In the genomic region with DNA sequence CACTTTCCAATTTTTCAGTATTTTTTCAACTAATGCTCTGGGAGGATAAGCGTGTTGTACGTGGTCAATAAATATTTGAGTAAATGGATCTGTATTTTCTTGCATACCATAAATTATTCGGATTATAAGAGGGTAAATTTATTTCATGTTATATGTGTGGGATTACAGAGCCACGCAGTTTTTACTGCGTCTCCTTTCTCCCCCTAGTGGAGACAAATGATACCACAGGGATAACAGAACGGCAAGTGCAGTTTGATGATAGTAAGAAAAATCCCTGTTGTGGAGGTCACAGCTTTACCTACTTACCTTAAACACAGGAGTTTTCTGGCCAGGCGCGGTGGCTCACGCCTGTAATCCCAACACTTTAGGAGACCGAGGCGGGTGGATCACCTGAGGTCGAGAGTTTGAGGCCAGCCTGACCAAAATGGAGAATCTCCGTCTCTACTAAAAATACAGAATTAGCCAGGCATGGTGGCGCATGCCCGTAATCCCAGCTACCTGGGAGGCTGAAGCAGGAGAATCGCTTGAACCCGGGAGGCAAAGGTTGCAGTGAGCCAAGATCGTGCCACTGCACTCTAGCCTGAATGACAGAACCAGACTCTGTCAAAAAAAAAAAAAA, we compare ENCODE assay signal across 10 cellular contexts. TPM values are rescaled to one million over a fixed set of nuclear protein-coding genes. Genes with fewer than 3 reads are reported as not detected.
DNase-seq lines count a peak whose midpoint lies in the region; TF ChIP-seq lines count a peak whose summit lies in the region.
"Had no signal": no experiment of that assay in that cellular context is flagged by ENCODE, and none has a peak within 500 bp of the region (broad histone marks: within the 10 kb centered on the region; RNA-seq: fewer than 3 reads in every experiment).

No MANE protein-coding gene starts in this region.

- peaks cover 36% of the 10 kb centered on the region for H3K4me1 Mint-ChIP-seq in activated naive CD4-positive, alpha-beta T cell treated with anti-CD3 and anti-CD28 coated beads for 36 hours (ENCODE audit: low read depth)

- no peak overlapping the region for H3K27ac Mint-ChIP-seq in activated naive CD4-positive, alpha-beta T cell treated with anti-CD3 and anti-CD28 coated beads for 36 hours
- H3K27ac Mint-ChIP-seq: stimulated activated naive CD8-positive, alpha-beta T cell treated with anti-CD3 and anti-CD28 coated beads, Interleukin-15, Interleukin-2, amounts not matched to agents 100 ng/mL and 50 ng/mL, for 24 hours had no signal

- no peak overlapping the region for H3K4me3 Mint-ChIP-seq in activated naive CD4-positive, alpha-beta T cell treated with anti-CD3 and anti-CD28 coated beads for 36 hours
- H3K4me3 Mint-ChIP-seq: stimulated activated naive CD8-positive, alpha-beta T cell treated with anti-CD3 and anti-CD28 coated beads, Interleukin-15, Interleukin-2, amounts not matched to agents 100 ng/mL and 50 ng/mL, for 24 hours had no signal

- no peaks in the 10 kb centered on the region for H3K9me3 Mint-ChIP-seq in activated naive CD4-positive, alpha-beta T cell treated with anti-CD3 and anti-CD28 coated beads for 36 hours
- H3K9me3 Mint-ChIP-seq: stimulated activated naive CD8-positive, alpha-beta T cell treated with anti-CD3 and anti-CD28 coated beads, Interleukin-15, Interleukin-2, amounts not matched to agents 100 ng/mL and 50 ng/mL, for 24 hours had no signal

- CTCF ChIA-PET in activated naive CD4-positive, alpha-beta T cell treated with anti-CD3 and anti-CD28 coated beads for 36 hours (lab: Charles Lee) = interaction anchor here (0.6 to 0.8 kb wide), 2 partner anchors 40 to 141 kb away, joined by 3 to 4 read pairs; no protein-coding TSS in a partner anchor

- DNase-seq in activated naive CD4-positive, alpha-beta T cell treated with anti-CD3 and anti-CD28 coated beads for 36 hours = peak; percentile 31
- DNase-seq in activated naive CD4-positive, alpha-beta T cell treated with anti-CD3 and anti-CD28 coated beads, Interleukin-2, amount 50 U/mL, for 16 hours = no peak
- peak; percentile 31 for DNase-seq in NCI-H2171 (lab: John Stamatoyannopoulos, UW)
- peak; percentile 55 for DNase-seq in epithelial cell of esophagus (ENCODE audit: low read depth)
- DNase-seq in retinal pigment epithelial cell (ENCODE audit: low read depth) = peak; percentile 5
- DNase-seq in mesenteric fat pad (ENCODE audit: low spot score) = no peak
- DNase-seq in D341Med (ENCODE audit: low spot score) = no peak
- no peak for DNase-seq in superior temporal gyrus (ENCODE audit: extremely low spot score)
- DNase-seq: EL had no signal

- H3K4me3 ChIP-seq in epithelial cell of esophagus (ENCODE audit: low read length) (no peak overlapping the region), retinal pigment epithelial cell (ENCODE audit: low read length) (no peak overlapping the region)

- intact Hi-C loops in activated naive CD4-positive, alpha-beta T cell treated with anti-CD3 and anti-CD28 coated beads for 36 hours (cut with micrococcal nuclease) = loop anchor here (2.0 kb wide), 1 partner anchor 62 kb away; no protein-coding TSS in a partner anchor

- H3K27me3 Mint-ChIP-seq in activated naive CD4-positive, alpha-beta T cell treated with anti-CD3 and anti-CD28 coated beads for 36 hours (ENCODE audit: low read depth) = no peaks in the 10 kb centered on the region
- H3K27me3 Mint-ChIP-seq: stimulated activated naive CD8-positive, alpha-beta T cell treated with anti-CD3 and anti-CD28 coated beads, Interleukin-15, Interleukin-2, amounts not matched to agents 100 ng/mL and 50 ng/mL, for 24 hours had no signal

- TF ChIP-seq CTCF in epithelial cell of esophagus (IDR thresholded peaks at IDR 0.05; ENCODE audit: insufficient read depth, low read depth, low read length, missing control alignments) (peak; percentile 72), retinal pigment epithelial cell (conservative IDR thresholded peaks at IDR 0.05; ENCODE audit: low read depth, low read length) (peak; percentile 77)

- no peaks in the 10 kb centered on the region for H3K36me3 Mint-ChIP-seq in activated naive CD4-positive, alpha-beta T cell treated with anti-CD3 and anti-CD28 coated beads for 36 hours (ENCODE audit: low read depth)

RNA-seq across cellular contexts. Expression of gene MBD3L2B, which starts 16.8 kb away (rescaled TPM):
- total RNA-seq in activated naive CD4-positive, alpha-beta T cell treated with anti-CD3 and anti-CD28 coated beads for 36 hours = not detected
- total RNA-seq in mesenteric fat pad = not detected

RNA-seq across cellular contexts. Expression of gene MBD3L5, which starts 26.0 kb away (rescaled TPM):
- not detected for total RNA-seq in activated naive CD4-positive, alpha-beta T cell treated with anti-CD3 and anti-CD28 coated beads for 36 hours
- total RNA-seq in mesenteric fat pad = not detected

RNA-seq across cellular contexts. Expression of gene MBD3L4, which starts 35.6 kb away (rescaled TPM):
- total RNA-seq in activated naive CD4-positive, alpha-beta T cell treated with anti-CD3 and anti-CD28 coated beads for 36 hours = not detected
- not detected for total RNA-seq in mesenteric fat pad

RNA-seq across cellular contexts. Expression of gene MBD3L2, which starts 44.7 kb away (rescaled TPM):
- total RNA-seq in activated naive CD4-positive, alpha-beta T cell treated with anti-CD3 and anti-CD28 coated beads for 36 hours = not detected
- not detected for total RNA-seq in mesenteric fat pad

RNA-seq across cellular contexts. Expression of gene MBD3L3, which starts 54.1 kb away (rescaled TPM):
- not detected for total RNA-seq in activated naive CD4-positive, alpha-beta T cell treated with anti-CD3 and anti-CD28 coated beads for 36 hours
- total RNA-seq in mesenteric fat pad = not detected

Comparison
In these comparisons a context has a peak if more than half of its experiments do, and no peak if none do; other contexts are left out.
1. DNase-seq: peak in activated naive CD4-positive, alpha-beta T cell treated with anti-CD3 and anti-CD28 coated beads for 36 hours (single experiment), NCI-H2171 (single experiment), epithelial cell of esophagus (single experiment) and retinal pigment epithelial cell (single experiment); none in activated naive CD4-positive, alpha-beta T cell treated with anti-CD3 and anti-CD28 coated beads, Interleukin-2, amount 50 U/mL, for 16 hours (single experiment), mesenteric fat pad (single experiment), D341Med (single experiment) and superior temporal gyrus (single experiment).